In genomic region chr9:74355107-74355506, GRCh38 we compare ENCODE assay signal across 1 cellular context.
TF ChIP-seq lines count a peak whose summit lies in the region.

No MANE protein-coding gene starts in this region.

TF ChIP-seq in H1, 55 proteins besides CTCF, POLR2A, EP300 and RAD21 (continued from another document):
- no peak for TF ChIP-seq SIRT6 (IDR thresholded peaks at IDR 0.05; ENCODE audit: low read length)
TF ChIP-seq in H1: peak in this region for 1.
